In the genomic region with DNA sequence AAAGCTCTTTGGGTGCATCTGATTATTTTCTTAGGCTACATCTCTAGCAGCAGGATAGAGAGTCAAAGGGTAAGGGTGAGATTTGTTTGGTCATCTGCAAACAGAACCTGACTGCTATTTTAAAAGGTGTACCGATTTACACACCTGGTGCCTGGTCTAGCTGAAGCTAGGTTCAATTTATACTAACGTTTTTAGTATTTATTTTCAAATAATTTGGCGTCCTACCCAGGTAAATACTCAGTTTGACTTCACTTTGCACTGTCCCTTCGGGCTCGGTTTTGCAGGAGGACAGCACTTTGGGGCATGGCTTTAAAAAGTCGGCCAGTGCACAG, we compare ENCODE assay signal across 8 cellular contexts. TPM values are rescaled to one million over a fixed set of nuclear protein-coding genes. Genes with fewer than 3 reads are reported as not detected.
DNase-seq lines count a peak whose midpoint lies in the region; ATAC-seq and TF ChIP-seq lines count a peak whose summit lies in the region.

No MANE protein-coding gene starts in this region.

- TF ChIP-seq CTCF in heart left ventricle (IDR thresholded peaks at IDR 0.05) (no peak), astrocyte of the cerebellum (IDR thresholded peaks at IDR 0.05; ENCODE audit: low read depth, low read length, missing control alignments) (no peak), lung (IDR thresholded peaks at IDR 0.05; ENCODE audit: control extremely low read depth, extremely low read depth) (no peak), uterus (IDR thresholded peaks at IDR 0.05) (no peak), GM10266 (IDR thresholded peaks at IDR 0.05; ENCODE audit: control insufficient read depth, insufficient read depth, low read depth, missing control alignments) (no peak)

- H3K27me3 ChIP-seq in heart left ventricle, result no peaks in the 10 kb centered on the region
- H3K27me3 ChIP-seq in lung (ENCODE audit: control insufficient read depth, insufficient read depth), result no peaks in the 10 kb centered on the region
- no peaks in the 10 kb centered on the region for H3K27me3 ChIP-seq in uterus

- H3K9me3 ChIP-seq in heart left ventricle (no peaks in the 10 kb centered on the region), lung (ENCODE audit: control insufficient read depth in 2 of 2, insufficient read depth in 1 of 2, low read length in 1 of 2) (no peaks in the 10 kb centered on the region), uterus (no peaks in the 10 kb centered on the region)

- peaks cover 0 to 14% (median 5%) of the 10 kb centered on the region in 9 donors for H3K36me3 ChIP-seq in heart left ventricle
- H3K36me3 ChIP-seq in lung (ENCODE audit: control insufficient read depth in 2 of 2, insufficient read depth in 2 of 2, low read length in 2 of 2), result no peaks in the 10 kb centered on the region
- H3K36me3 ChIP-seq in uterus, result no peaks in the 10 kb centered on the region

- ATAC-seq in heart left ventricle (no peak), Right ventricle myocardium superior (ENCODE audit: poor library complexity) (no peak), lung (ENCODE audit: insufficient read depth, low FRiP score) (no peak)

- in situ Hi-C loops in astrocyte of the cerebellum (cut with HindIII; ENCODE audit: low sequenced_read_pairs), result no loop called here

- TF ChIP-seq POLR2A in heart left ventricle (IDR thresholded peaks at IDR 0.05) (no peak), uterus (IDR thresholded peaks at IDR 0.05) (no peak)

- peaks cover 0 to 25% (median 5%) of the 10 kb centered on the region in 12 donors for H3K4me1 ChIP-seq in heart left ventricle
- peaks cover 4 to 6% of the 10 kb centered on the region in 2 donors for H3K4me1 ChIP-seq in lung (ENCODE audit: control insufficient read depth in 2 of 2, insufficient read depth in 2 of 2, low read length in 2 of 2)
- peaks cover 0 to 6% of the 10 kb centered on the region in 2 donors for H3K4me1 ChIP-seq in uterus

- DNase-seq in heart left ventricle (no peak), Right ventricle myocardium superior (no peak), astrocyte of the cerebellum (ENCODE audit: low read depth) (no peak), lung (ENCODE audit: low spot score) (no peak), uterus (no peak), H4 (ENCODE audit: low spot score) (no peak), GM10266 (ENCODE audit: extremely low spot score) (no peak), inferior parietal cortex (ENCODE audit: extremely low spot score) (no peak)

- intact Hi-C loops in heart left ventricle (cut with DNase I), result loop anchor here in 2 of 10 donors (2.0 to 5.0 kb wide), 4 partner anchors 35 to 302 kb away; partner anchors contain the start of genes NCOA1 (in 2 of the 2) and DNAJC27 (in 1 of the 2)
- intact Hi-C loops in Right ventricle myocardium superior (cut with DNase I), result loop anchor here (5.0 kb wide), 1 partner anchor 300 kb away; the partner anchor contains the start of gene NCOA1
- intact Hi-C loops in uterus (cut with DNase I; ENCODE audit: low total_unique reads), result no loop called here

- H3K4me3 ChIP-seq in heart left ventricle (peak overlapping the region; percentile 30 to 97 (median 74)), astrocyte of the cerebellum (ENCODE audit: low read depth, low read length) (peak overlapping the region; percentile 88), lung (peak overlapping the region; percentile 38), uterus (peak overlapping the region; percentile 75 to 84)

- 3 to 6% (median 5%) methylated on average over 6 of the region's 6 CpGs for WGBS in heart left ventricle, 4 donors
- WGBS in lung, 2 donors, result 2% methylated on average over 6 of the region's 6 CpGs

- H3K27ac ChIP-seq in heart left ventricle (peak overlapping the region; percentile 90 to 100 (median 98)), lung (ENCODE audit: low read depth in 1 of 2, low read length in 1 of 2) (peak overlapping the region; percentile 93 to 97), uterus (peak overlapping the region; percentile 95 to 99)

RNA-seq across cellular contexts. Expression of gene PTRHD1, which starts 0.7 kb away (rescaled TPM):
- total RNA-seq in heart left ventricle, result 10 to 100 TPM; 12.6 to 37.1 (median 31.1) TPM
- 10 to 100 TPM; 17.4 to 19.7 TPM for polyA plus RNA-seq in heart left ventricle
- 31.4 TPM for total RNA-seq in Right ventricle myocardium superior
- 10 to 100 TPM; 32.1 to 32.5 TPM for total RNA-seq in lung
- polyA plus RNA-seq in lung, result 10 to 100 TPM; 22.3 to 39.2 TPM
- 100 to 1,000 TPM in 1 of 4 donors, 10 to 100 TPM in 2, 1 to 10 TPM in 1; 4.7 to 226 (median 22.8) TPM for total RNA-seq in uterus
- total RNA-seq in H4 (2014; rRNA removed; shearing (Covaris generic)), result 24.9 and 31.3 TPM in 2 replicates

RNA-seq across cellular contexts. Expression of gene CENPO, which starts 0.7 kb away (rescaled TPM):
- total RNA-seq in heart left ventricle (1 to 10 TPM; 1.6 to 9.2 (median 2.7) TPM), Right ventricle myocardium superior (2.2 TPM), lung (1 to 10 TPM; 7.9 to 9.6 TPM), uterus (10 to 100 TPM in 1 of 4 donors, 1 to 10 TPM in 3; 1.0 to 16.0 (median 2.2) TPM)
- polyA plus RNA-seq in heart left ventricle (1 to 10 TPM; 1.5 to 2.4 TPM), lung (1 to 10 TPM; 3.5 to 3.8 TPM)
- total RNA-seq in H4 (2014; rRNA removed; shearing (Covaris generic)), result 19.7 and 34.1 TPM in 2 replicates

Comparison
In these comparisons a context has a peak if more than half of its experiments do, and no peak if none do; other contexts are left out.
1. H3K4me3 ChIP-seq: peak in every context shown above with its lines; median percentile 88 in astrocyte of the cerebellum; 80 in uterus; 74 in heart left ventricle; 38 in lung.